21 cellular contexts compared by ENCODE assay signal in genomic region chr1:109534307-109534858, GRCh38. TPM values are rescaled to one million over a fixed set of nuclear protein-coding genes. Genes with fewer than 3 reads are reported as not detected.
"Had no signal": no experiment of that assay in that cellular context is flagged by ENCODE, and none has a peak within 500 bp of the region (broad histone marks: within the 10 kb centered on the region; RNA-seq: fewer than 3 reads in every experiment).

No MANE protein-coding gene starts in this region.

- DNase-seq: colonic mucosa; dermis blood vessel endothelial cell; esophagus squamous epithelium; foreskin fibroblast; left colon; mammary epithelial cell; naive thymus-derived CD4-positive, alpha-beta T cell; nephron progenitor cell; sigmoid colon; small intestine; stimulated activated CD4-positive, alpha-beta T cell treated with anti-CD3 and anti-CD28 coated beads, Interleukin-12 subunit alpha, Interleukin-12 subunit beta, amount 100 ng/mL, for 4 hours; stimulated activated naive CD4-positive, alpha-beta T cell; stomach had no signal

- H3K4me2 ChIP-seq: hepatocyte had no signal

- H3K27ac ChIP-seq: colonic mucosa, esophagus squamous epithelium, hepatocyte, neutrophil had no signal

- H3K27ac Mint-ChIP-seq: nephron progenitor cell, type B pancreatic cell had no signal

- H3K4me3 ChIP-seq: colonic mucosa, esophagus squamous epithelium, hepatocyte, sigmoid colon, stomach had no signal

- H3K27me3 Mint-ChIP-seq: naive thymus-derived CD4-positive, alpha-beta T cell had no signal

- ATAC-seq: left colon; naive thymus-derived CD4-positive, alpha-beta T cell had no signal

- H3K9me3 ChIP-seq: colonic mucosa, esophagus squamous epithelium, neutrophil, sigmoid colon, stomach had no signal

- FAIRE-seq: small intestine, urothelium cell line had no signal

- H3K36me3 Mint-ChIP-seq: naive thymus-derived CD4-positive, alpha-beta T cell; type B pancreatic cell had no signal

- H2AFZ ChIP-seq: hepatocyte had no signal

- H3K4me3 Mint-ChIP-seq: nephron progenitor cell, type B pancreatic cell had no signal

- H3K79me2 ChIP-seq: hepatocyte had no signal

- H3K9me3 Mint-ChIP-seq: nephron progenitor cell, type B pancreatic cell had no signal

- H3K27me3 ChIP-seq: colonic mucosa, esophagus squamous epithelium, hepatocyte, neutrophil, sigmoid colon, stomach had no signal

- H3K36me3 ChIP-seq: colonic mucosa, esophagus squamous epithelium, neutrophil, sigmoid colon, stomach had no signal

RNA-seq across cellular contexts. Expression of gene GPR61, which starts 5.3 kb away (rescaled TPM):
- total RNA-seq: colonic mucosa, dermis blood vessel endothelial cell, epithelial cell of proximal tubule, esophagus squamous epithelium, kidney epithelial cell, mesenteric fat pad, osteoblast, stomach had no signal
- polyA plus RNA-seq: mammary epithelial cell had no signal
